24 cellular contexts compared by ENCODE assay signal in genomic region chr1:109948285-109948630, GRCh38. TPM values are rescaled to one million over a fixed set of nuclear protein-coding genes. Genes with fewer than 3 reads are reported as not detected.
DNase-seq lines count a peak whose midpoint lies in the region; ATAC-seq, FAIRE-seq and TF ChIP-seq lines count a peak whose summit lies in the region.
"Had no signal": no experiment of that assay in that cellular context is flagged by ENCODE, and none has a peak within 500 bp of the region (broad histone marks: within the 10 kb centered on the region; RNA-seq: fewer than 3 reads in every experiment).

No MANE protein-coding gene starts in this region.

- H3K36me3 ChIP-seq in SK-N-MC (ENCODE audit: insufficient read depth, low read length) (no peaks in the 10 kb centered on the region), pancreas (no peaks in the 10 kb centered on the region)
- H3K36me3 ChIP-seq: sigmoid colon, upper lobe of left lung had no signal

- no peaks in the 10 kb centered on the region for H3K9me3 ChIP-seq in A549
- H3K9me3 ChIP-seq in SK-N-MC (ENCODE audit: low read depth, low read length): no peaks in the 10 kb centered on the region
- no peaks in the 10 kb centered on the region for H3K9me3 ChIP-seq in pancreas
- H3K9me3 ChIP-seq: sigmoid colon, upper lobe of left lung had no signal

- CTCF ChIA-PET in A549 (lab: Yijun Ruan, JAX): interaction anchor here (1.0 to 7.5 kb wide), 5 partner anchors 11 to 171 kb away, joined by 3 to 38 read pairs (median 4); partner anchors contain the start of gene AHCYL1

- peak overlapping the region; percentile 29 for H3K4me2 ChIP-seq in A549

- H3K4me3 ChIP-seq in A549 (no peak overlapping the region), SK-N-MC (no peak overlapping the region), pancreas (no peak overlapping the region)
- H3K4me3 ChIP-seq: sigmoid colon, upper lobe of left lung had no signal

- no peak for TF ChIP-seq POLR2A in A549 (IDR thresholded peaks at IDR 0.05; ENCODE audit: low read length)

- POLR2A ChIA-PET in A549 (lab: Yijun Ruan, JAX): no interaction called here

- TF ChIP-seq RAD21 in A549 (conservative IDR thresholded peaks at IDR 0.05 in 1 of 2, IDR thresholded peaks at IDR 0.05 in 1 of 2): no peak

- intact Hi-C loops in pancreas (cut with DNase I): no loop called here

- peaks cover 32% of the 10 kb centered on the region for H3K4me1 ChIP-seq in A549
- peaks cover 6 to 26% (median 17%) of the 10 kb centered on the region in 3 donors for H3K4me1 ChIP-seq in pancreas

- H3K9ac ChIP-seq in SK-N-MC (ENCODE audit: insufficient read length): peak overlapping the region; percentile 19

- ATAC-seq in A549: peak in 1 of 2 experiments; percentile 32; a peak in 2 of 6 replicates
- ATAC-seq in left lobe of liver: peak; percentile 26
- ATAC-seq in pancreas: peak; percentile 71 to 82 (median 79)
- ATAC-seq in GM18519 (IDR thresholded peaks at IDR 0.05; ENCODE audit: low FRiP score, unreplicated experiment): no peak
- no peak for ATAC-seq in HG02759 (IDR thresholded peaks at IDR 0.05; ENCODE audit: unreplicated experiment)
- ATAC-seq: activated CD4-positive, alpha-beta T cell treated with anti-CD3 and anti-CD28 coated beads for 36 hours; activated CD8-positive, alpha-beta T cell treated with anti-CD3 and anti-CD28 coated beads for 36 hours; Right ventricle myocardium inferior had no signal

- TF ChIP-seq EP300 in A549 (IDR thresholded peaks at IDR 0.05): no peak

- DNase-seq in A549 (ENCODE audit: low read depth in 1 of 2, low spot score in 1 of 2): no peak
- DNase-seq in SK-N-MC (ENCODE audit: low read depth, low spot score): no peak
- DNase-seq in left lobe of liver (ENCODE audit: low spot score): no peak
- no peak for DNase-seq in pancreas
- DNase-seq in D721Med (ENCODE audit: insufficient read length, low spot score): no peak
- DNase-seq in superior temporal gyrus (ENCODE audit: extremely low spot score): no peak
- DNase-seq: activated CD4-positive, alpha-beta T cell treated with anti-CD3 and anti-CD28 coated beads for 36 hours; activated CD8-positive, alpha-beta T cell treated with anti-CD3 and anti-CD28 coated beads for 36 hours; amygdala; CD4-positive, alpha-beta memory T cell; DMS 273 treated with DMSO at 0.1 percent for 48 hours; NCI-H1436; NCI-H2081; NCI-H526 treated with DMSO at 0.1 percent for 48 hours; NK-92 treated with Interleukin-12 subunit alpha and Interleukin-12 subunit beta, amount 100 ng/mL, for 24 hours; sigmoid colon; stimulated activated CD4-positive, alpha-beta T cell treated with anti-CD3 and anti-CD28 coated beads, Interleukin-15, amount 100 ng/mL, for 24 hours; stimulated activated CD4-positive, alpha-beta T cell treated with anti-CD3 and anti-CD28 coated beads, Interleukin-4, amount 100 ng/mL, for 4 hours had no signal

- H3K27ac ChIP-seq in A549: peak overlapping the region; percentile 64 to 84
- H3K27ac ChIP-seq in SK-N-MC: peak overlapping the region; percentile 54; the same call in 1 of the 2 replicates
- H3K27ac ChIP-seq in pancreas: peak overlapping the region in 3 of 4 donors; percentile 62 to 72 (median 62)
- H3K27ac ChIP-seq: sigmoid colon had no signal

- no peaks in the 10 kb centered on the region for H3K27me3 ChIP-seq in pancreas
- H3K27me3 ChIP-seq: sigmoid colon, upper lobe of left lung had no signal

- no peak for FAIRE-seq in A549 (lab: Jason Lieb, UNC)
- FAIRE-seq in pancreas (lab: Jason Lieb, UNC): no peak
- no peak for FAIRE-seq in D721Med (lab: Jason Lieb, UNC)
- FAIRE-seq: frontal cortex, H54 had no signal

- TF ChIP-seq CTCF in A549 (IDR thresholded peaks at IDR 0.05) (no peak), pancreas (IDR thresholded peaks at IDR 0.05) (no peak), D721Med (IDR thresholded peaks at IDR 0.05; ENCODE audit: insufficient read depth, missing control alignments) (no peak)

TF ChIP-seq in A549, 52 proteins besides CTCF, POLR2A, EP300 and RAD21:
- peak; percentile 36 to 52; a peak in 2 of 4 replicates for TF ChIP-seq CEBPB (IDR thresholded peaks at IDR 0.05)
- no peak for TF ChIP-seq TP53 (CRISPR knock-in tag; IDR thresholded peaks at IDR 0.05)
- no peak for TF ChIP-seq NFE2L2 (conservative IDR thresholded peaks at IDR 0.05; ENCODE audit: low read length)
- TF ChIP-seq BCL3 (IDR thresholded peaks at IDR 0.05): no peak
- peak; percentile 66 for TF ChIP-seq GATA3 (IDR thresholded peaks at IDR 0.05; ENCODE audit: borderline replicate concordance)
- TF ChIP-seq ATOH8 (CRISPR knock-in tag; IDR thresholded peaks at IDR 0.05; ENCODE audit: low read depth): no peak

RNA-seq across cellular contexts. Expression of gene AHCYL1, which starts 36.3 kb away (rescaled TPM):
- polyA plus RNA-seq in A549 (2011; rRNA removed) (147 and 148 TPM in 2 replicates), A549 (2017; fragmentation: RNase III; extraction: RNeasy Plus Mini Kit Qiagen cat#74134 plus additional on column Dnase treatment) (124 to 145 TPM (median 133 TPM) in 3 replicates), pancreas (10 to 100 TPM; 29.8 to 55.1 TPM)
- 66.5 and 81.2 TPM in 2 replicates for polyA plus RNA-seq in A549 (2012; cell fraction: cytosol; rRNA removed)
- polyA plus RNA-seq in A549 (2012; cell fraction: nucleus; rRNA removed): 65.5 and 81.1 TPM in 2 replicates
- 94.6 and 102 TPM in 2 replicates for polyA minus RNA-seq in A549 (2011; rRNA and poly(A)+ RNA removed)
- total RNA-seq in left lobe of liver (59.9 TPM), pancreas (10 to 100 TPM; 44.5 to 85.5 (median 50.1) TPM)

RNA-seq across cellular contexts. Expression of gene CSF1, which starts 37.6 kb away (rescaled TPM):
- polyA plus RNA-seq in A549 (2011; rRNA removed) (36.3 and 45.7 TPM in 2 replicates), A549 (2017; fragmentation: RNase III; extraction: RNeasy Plus Mini Kit Qiagen cat#74134 plus additional on column Dnase treatment) (35.1 to 42.4 TPM (median 37.5 TPM) in 3 replicates), pancreas (10 to 100 TPM; 15.5 to 16.5 TPM)
- 40.0 and 56.5 TPM in 2 replicates for polyA plus RNA-seq in A549 (2012; cell fraction: cytosol; rRNA removed)
- 84.0 and 105 TPM in 2 replicates for polyA plus RNA-seq in A549 (2012; cell fraction: nucleus; rRNA removed)
- polyA minus RNA-seq in A549 (2011; rRNA and poly(A)+ RNA removed): 32.5 and 34.0 TPM in 2 replicates
- total RNA-seq in left lobe of liver (12.5 TPM), pancreas (10 to 100 TPM in 4 of 6 donors, 1 to 10 TPM in 2; 6.7 to 38.3 (median 13.4) TPM)

Comparison
In these comparisons a context has a peak if more than half of its experiments do, and no peak if none do; other contexts are left out.
1. ATAC-seq: peak in left lobe of liver (single experiment) and pancreas (4 of 4); none in GM18519 (single experiment) and HG02759 (single experiment).
2. Peak in every context shown above with its lines, with median percentiles within 50 percentile points of each other: H3K27ac ChIP-seq.